8 cellular contexts compared by ENCODE assay signal in genomic region chr10:317219-317868, GRCh38.
DNase-seq lines count a peak whose midpoint lies in the region; ATAC-seq lines count a peak whose summit lies in the region.

No MANE protein-coding gene starts in this region.

- H3K27ac Mint-ChIP-seq in activated T-cell treated with anti-CD3 and anti-CD28 coated beads, Interleukin-2, amount 50 U/mL, for 24 hours: peak overlapping the region; percentile 63
- H3K27ac Mint-ChIP-seq in naive thymus-derived CD8-positive, alpha-beta T cell: peak overlapping the region; percentile 19 to 87 (median 80)

- no peaks in the 10 kb centered on the region for H3K9me3 Mint-ChIP-seq in activated T-cell treated with anti-CD3 and anti-CD28 coated beads, Interleukin-2, amount 50 U/mL, for 24 hours
- H3K9me3 Mint-ChIP-seq in naive thymus-derived CD8-positive, alpha-beta T cell: no peaks in the 10 kb centered on the region

- POLR2A ChIA-PET in naive thymus-derived CD8-positive, alpha-beta T cell (lab: Charles Lee): no interaction called here

- DNase-seq in activated CD4-positive, alpha-beta T cell treated with anti-CD3 and anti-CD28 coated beads for 4 hours: peak; percentile 11 to 12
- DNase-seq in activated CD4-positive, alpha-beta T cell treated with anti-CD3 and anti-CD28 coated beads, Interleukin-2, amount 50 U/mL, for 4 hours: no peak
- peak; percentile 41 for DNase-seq in activated T-cell treated with anti-CD3 and anti-CD28 coated beads, Interleukin-2, amount 50 U/mL, for 24 hours
- peak in 8 of 10 donors; percentile 24 to 70 (median 54) for DNase-seq in naive thymus-derived CD8-positive, alpha-beta T cell
- DNase-seq in effector CD4-positive, alpha-beta T cell: no peak
- no peak for DNase-seq in LoVo (ENCODE audit: low spot score)
- DNase-seq in UCSD-AML1 (lab: John Stamatoyannopoulos, UW; ENCODE audit: unreplicated experiment): no peak

- peak; percentile 95 for ATAC-seq in HG02763 (IDR thresholded peaks at IDR 0.05; ENCODE audit: unreplicated experiment)
- peak; percentile 98 to 100 for ATAC-seq in naive thymus-derived CD8-positive, alpha-beta T cell

- no peaks in the 10 kb centered on the region for H3K36me3 Mint-ChIP-seq in activated T-cell treated with anti-CD3 and anti-CD28 coated beads, Interleukin-2, amount 50 U/mL, for 24 hours (ENCODE audit: low read depth)
- peaks cover 0 to 8% (median 4%) of the 10 kb centered on the region in 3 donors for H3K36me3 Mint-ChIP-seq in naive thymus-derived CD8-positive, alpha-beta T cell

- no peaks in the 10 kb centered on the region for H3K27me3 Mint-ChIP-seq in activated T-cell treated with anti-CD3 and anti-CD28 coated beads, Interleukin-2, amount 50 U/mL, for 24 hours
- H3K27me3 Mint-ChIP-seq in naive thymus-derived CD8-positive, alpha-beta T cell: no peaks in the 10 kb centered on the region

- peaks cover 25% of the 10 kb centered on the region for H3K4me1 Mint-ChIP-seq in activated T-cell treated with anti-CD3 and anti-CD28 coated beads, Interleukin-2, amount 50 U/mL, for 24 hours (ENCODE audit: low read depth)
- H3K4me1 Mint-ChIP-seq in naive thymus-derived CD8-positive, alpha-beta T cell: peaks cover 15 to 57% (median 30%) of the 10 kb centered on the region in 4 donors

- H3K4me3 Mint-ChIP-seq in activated T-cell treated with anti-CD3 and anti-CD28 coated beads, Interleukin-2, amount 50 U/mL, for 24 hours: no peak overlapping the region
- H3K4me3 Mint-ChIP-seq in naive thymus-derived CD8-positive, alpha-beta T cell: peak overlapping the region in 8 of 10 donors; percentile 4 to 71 (median 45)

Comparison
In these comparisons a context has a peak if more than half of its experiments do, and no peak if none do; other contexts are left out.
1. DNase-seq: peak in activated CD4-positive, alpha-beta T cell treated with anti-CD3 and anti-CD28 coated beads for 4 hours (2 of 2), activated T-cell treated with anti-CD3 and anti-CD28 coated beads, Interleukin-2, amount 50 U/mL, for 24 hours (single experiment) and naive thymus-derived CD8-positive, alpha-beta T cell (8 of 10); none in activated CD4-positive, alpha-beta T cell treated with anti-CD3 and anti-CD28 coated beads, Interleukin-2, amount 50 U/mL, for 4 hours (0 of 2), effector CD4-positive, alpha-beta T cell (single experiment), LoVo (single experiment) and UCSD-AML1 (single experiment).